Comparison of ENCODE assay signal across 27 cellular contexts in genomic region chr5:107786424-107786823, GRCh38.
"Had no signal": no experiment of that assay in that cellular context is flagged by ENCODE, and none has a peak within 500 bp of the region (broad histone marks: within the 10 kb centered on the region; RNA-seq: fewer than 3 reads in every experiment).

No MANE protein-coding gene starts in this region.

- H3K4me3 ChIP-seq: stomach, suprapubic skin, testis, thoracic aorta, thyroid gland, tibial artery, tibial nerve, transverse colon, upper lobe of left lung, upper lobe of right lung, uterus, vagina had no signal

- H3K4me1 ChIP-seq: stomach, suprapubic skin, testis, thyroid gland, tibial artery, tibial nerve, upper lobe of left lung, upper lobe of right lung, uterus, vagina had no signal

- FAIRE-seq: urothelium cell line had no signal

- DNase-seq: stimulated activated CD4-positive, alpha-beta T cell treated with anti-CD3 and anti-CD28 coated beads, Interleukin-2, amount 100 ng/mL, for 48 hours; stimulated activated CD4-positive, alpha-beta T cell treated with anti-CD3 and anti-CD28 coated beads, Interleukin-4, amount 100 ng/mL, for 1 hour; stimulated activated CD4-positive, alpha-beta T cell treated with anti-CD3 and anti-CD28 coated beads, Interleukin-4, amount 100 ng/mL, for 24 hours; stimulated activated CD4-positive, alpha-beta T cell treated with anti-CD3 and anti-CD28 coated beads, Interleukin-4, amount 100 ng/mL, for 4 hours; stimulated activated CD8-positive, alpha-beta memory T cell treated with anti-CD3 and anti-CD28 coated beads, Interleukin-4, amount 100 ng/mL, for 48 hours; stimulated activated naive B cell treated with anti-CD40 and anti-IgM and Interleukin-4, amounts not matched to agents 10 μg/mL and 1 μg/mL and 100 μg/mL, for 72 hours; stimulated activated naive CD4-positive, alpha-beta T cell; stimulated activated naive CD4-positive, alpha-beta T cell treated with Interleukin-2 at 50 U/mL for 16 hours; stimulated activated naive CD8-positive, alpha-beta T cell treated with anti-CD3 and anti-CD28 coated beads, Interleukin-15, amount 100 ng/mL, for 72 hours; stimulated activated naive CD8-positive, alpha-beta T cell treated with anti-CD3 and anti-CD28 coated beads, Interleukin-15, Interleukin-2, amounts not matched to agents 100 U/mL and 50 U/mL, for 24 hours; stomach; substantia nigra; testis; thyroid gland; tibial artery; transverse colon; trophoblast cell; upper lobe of left lung; upper lobe of right lung; uterus had no signal

- H3K27ac ChIP-seq: stomach, suprapubic skin, testis, thoracic aorta, thyroid gland, tibial artery, tibial nerve, transverse colon, upper lobe of left lung, upper lobe of right lung, uterus, vagina had no signal

- H3K36me3 ChIP-seq: stomach, suprapubic skin, thoracic aorta, thyroid gland, tibial artery, tibial nerve, transverse colon, upper lobe of left lung, upper lobe of right lung, uterus, vagina had no signal

- H3K27me3 ChIP-seq: stomach, suprapubic skin, testis, thyroid gland, tibial artery, tibial nerve, transverse colon, upper lobe of left lung, upper lobe of right lung, uterus, vagina had no signal

- H3K9me3 ChIP-seq: suprapubic skin, testis, thyroid gland, tibial artery, upper lobe of left lung, upper lobe of right lung, uterus had no signal

- ATAC-seq: stimulated activated effector memory CD8-positive, alpha-beta T cell treated with anti-CD3 and anti-CD28 coated beads, Interleukin-12 subunit alpha, Interleukin-12 subunit beta, amount 100 ng/mL, for 72 hours; stimulated activated memory B cell treated with anti-CD40 and anti-IgM and Interleukin-4, amounts not matched to agents 10 μg/mL and 1 μg/mL and 100 μg/mL, for 72 hours; stimulated activated naive B cell treated with anti-CD40 and anti-IgM and Interleukin-4, amounts not matched to agents 10 μg/mL and 1 μg/mL and 100 μg/mL, for 72 hours; stimulated activated naive CD8-positive, alpha-beta T cell treated with anti-CD3 and anti-CD28 coated beads, Interleukin-15, amount 100 ng/mL, for 72 hours; stimulated activated naive CD8-positive, alpha-beta T cell treated with anti-CD3 and anti-CD28 coated beads, Interleukin-15, Interleukin-2, amounts not matched to agents 100 U/mL and 50 U/mL, for 24 hours; upper lobe of right lung had no signal
